Comparison of ENCODE assay signal across 10 cellular contexts in genomic region chr17:82227629-82228277, GRCh38. TPM values are rescaled to one million over a fixed set of nuclear protein-coding genes. Genes with fewer than 3 reads are reported as not detected.
DNase-seq lines count a peak whose midpoint lies in the region; ATAC-seq and TF ChIP-seq lines count a peak whose summit lies in the region.
"Had no signal": no experiment of that assay in that cellular context is flagged by ENCODE, and none has a peak within 500 bp of the region (broad histone marks: within the 10 kb centered on the region; RNA-seq: fewer than 3 reads in every experiment).

No MANE protein-coding gene starts in this region.

- H3K9me2 ChIP-seq in GM23248 (ENCODE audit: insufficient read depth) = no peaks in the 10 kb centered on the region

- H3K4me1 Mint-ChIP-seq in T-helper 17 cell = peaks cover 10% of the 10 kb centered on the region

- peaks cover 37% of the 10 kb centered on the region for H3K79me2 ChIP-seq in GM23248 (ENCODE audit: insufficient read depth)

- H3K36me3 Mint-ChIP-seq in T-helper 17 cell (ENCODE audit: low read depth) = no peaks in the 10 kb centered on the region

- H3K27me3 ChIP-seq in GM23248 (replicated peaks; ENCODE audit: insufficient read depth) = no peaks in the 10 kb centered on the region
- H3K27me3 ChIP-seq in right atrium auricular region = no peaks in the 10 kb centered on the region

- TF ChIP-seq CTCF in right atrium auricular region (IDR thresholded peaks at IDR 0.05) = no peak

- no peak for DNase-seq in GM23248
- no peak for DNase-seq in T-helper 17 cell
- DNase-seq in right atrium auricular region (ENCODE audit: low spot score) = no peak
- no peak for DNase-seq in NCI-H1694 treated with DMSO at 0.1 percent for 48 hours (lab: John Stamatoyannopoulos, UW)
- DNase-seq in NCI-H187 (lab: John Stamatoyannopoulos, UW) = no peak
- DNase-seq: NCI-H2171 treated with DMSO at 0.1 percent for 48 hours had no signal

- peak overlapping the region; percentile 84 for H3K4me3 Mint-ChIP-seq in T-helper 17 cell

- peak overlapping the region; percentile 98 for H3K4me3 ChIP-seq in GM23248
- H3K4me3 ChIP-seq in right atrium auricular region = peak overlapping the region in 1 of 2 donors; percentile 68
- H3K4me3 ChIP-seq in skin epidermis = peak overlapping the region; percentile 40 to 74 (median 49)

- in situ Hi-C loops in GM23248 (cut with MboI) = no loop called here

- H3K9ac ChIP-seq in GM23248 = no peak overlapping the region

- peak overlapping the region; percentile 88 for H3K27ac Mint-ChIP-seq in T-helper 17 cell

- H3K4me2 ChIP-seq in GM23248 (ENCODE audit: unreplicated experiment) = no peak overlapping the region

- WGBS in GM23248 (ENCODE audit: low coverage in 1 of 2, low lambda C conversion rate in 2 of 2, missing lambda C conversion rate in 2 of 2), 2 experiments = 91 to 96% methylated on average over 15 to 16 of the region's 18 CpGs

- no peak overlapping the region for H2AFZ ChIP-seq in GM23248

- peaks cover 3% of the 10 kb centered on the region for H3K4me1 ChIP-seq in GM23248 (ENCODE audit: insufficient read depth)
- peaks cover 0 to 57% of the 10 kb centered on the region in 2 donors for H3K4me1 ChIP-seq in right atrium auricular region

- H3K9me3 ChIP-seq in GM23248 (ENCODE audit: low read depth) = no peaks in the 10 kb centered on the region
- no peaks in the 10 kb centered on the region for H3K9me3 ChIP-seq in T-helper 17 cell (ENCODE audit: control insufficient read depth, low read length, poor library complexity, severe bottlenecking)
- no peaks in the 10 kb centered on the region for H3K9me3 ChIP-seq in right atrium auricular region

- peak; percentile 12 for ATAC-seq in T-helper 17 cell
- no peak for ATAC-seq in HG03135 (IDR thresholded peaks at IDR 0.05; ENCODE audit: unreplicated experiment)
- no peak for ATAC-seq in HG02970 (IDR thresholded peaks at IDR 0.05; ENCODE audit: low FRiP score, unreplicated experiment)
- ATAC-seq: left lobe of liver had no signal

- no peaks in the 10 kb centered on the region for H4K20me1 ChIP-seq in GM23248 (ENCODE audit: insufficient read depth)

- H3K36me3 ChIP-seq in GM23248 (ENCODE audit: low read depth) (no peaks in the 10 kb centered on the region), right atrium auricular region (no peaks in the 10 kb centered on the region)

- H3K27me3 Mint-ChIP-seq in T-helper 17 cell = no peaks in the 10 kb centered on the region

- H3K27ac ChIP-seq in GM23248 (no peak overlapping the region), right atrium auricular region (peak overlapping the region; percentile 82 to 87), skin epidermis (peak overlapping the region in 20 of 21 experiments; percentile 79 to 98 (median 92))

- H3F3A ChIP-seq in GM23248 (ENCODE audit: insufficient read depth) = no peaks in the 10 kb centered on the region

RNA-seq across cellular contexts. Expression of gene SLC16A3, which starts 1.1 kb away (rescaled TPM):
- 550 and 595 TPM in 2 replicates for total RNA-seq in GM23248 (2014; rRNA removed; shearing (Covaris generic))
- 95.5 and 97.7 TPM in 2 replicates for polyA plus RNA-seq in GM23248 (2016; fragmentation: Nextera tagmentation; extraction: Ambion mirVana)
- 10 to 100 TPM; 47.2 to 56.2 TPM for total RNA-seq in T-helper 17 cell
- 10 to 100 TPM in 1 of 2 donors, 1 to 10 TPM in 1; 5.0 to 19.5 TPM for total RNA-seq in right atrium auricular region

RNA-seq across cellular contexts. Expression of gene CCDC57, which starts 15.1 kb away (rescaled TPM):
- 12.3 and 15.3 TPM in 2 replicates for total RNA-seq in GM23248 (2014; rRNA removed; shearing (Covaris generic))
- polyA plus RNA-seq in GM23248 (2016; fragmentation: Nextera tagmentation; extraction: Ambion mirVana) = 6.2 and 10.6 TPM in 2 replicates
- total RNA-seq in T-helper 17 cell (10 to 100 TPM; 79.1 to 89.0 TPM), right atrium auricular region (1 to 10 TPM; 5.1 to 7.4 TPM)

RNA-seq across cellular contexts. Expression of gene CSNK1D, which starts 45.7 kb away (rescaled TPM):
- 24.5 and 35.1 TPM in 2 replicates for total RNA-seq in GM23248 (2014; rRNA removed; shearing (Covaris generic))
- polyA plus RNA-seq in GM23248 (2016; fragmentation: Nextera tagmentation; extraction: Ambion mirVana) = 102 and 114 TPM in 2 replicates
- total RNA-seq in T-helper 17 cell = 100 to 1,000 TPM; 218 to 273 TPM
- total RNA-seq in right atrium auricular region = 10 to 100 TPM; 31.3 to 32.9 TPM
